Comparison of ENCODE assay signal across 26 cellular contexts in genomic region chr2:218585541-218585940, GRCh38.
"Had no signal": no experiment of that assay in that cellular context is flagged by ENCODE, and none has a peak within 500 bp of the region (broad histone marks: within the 10 kb centered on the region; RNA-seq: fewer than 3 reads in every experiment).

No MANE protein-coding gene starts in this region.

- H3K4me1 ChIP-seq: suprapubic skin, testis, tibial artery, tibial nerve, transverse colon, upper lobe of left lung, upper lobe of right lung, uterus, vagina had no signal

- H3K27me3 Mint-ChIP-seq: stimulated activated memory B cell treated with anti-CD40 and anti-IgM and Interleukin-4, amounts not matched to agents 10 μg/mL and 1 μg/mL and 100 μg/mL, for 72 hours; stimulated activated naive B cell treated with anti-CD40 and anti-IgM and Interleukin-4, amounts not matched to agents 10 μg/mL and 1 μg/mL and 100 μg/mL, for 72 hours; stimulated activated naive CD8-positive, alpha-beta T cell treated with anti-CD3 and anti-CD28 coated beads, Interleukin-15, amount 100 ng/mL, for 72 hours; stimulated activated naive CD8-positive, alpha-beta T cell treated with anti-CD3 and anti-CD28 coated beads, Interleukin-15, Interleukin-2, amounts not matched to agents 100 ng/mL and 50 ng/mL, for 24 hours; type B pancreatic cell had no signal

- DNase-seq: stimulated activated CD4-positive, alpha-beta T cell treated with anti-CD3 and anti-CD28 coated beads, Interleukin-2, amount 100 ng/mL, for 48 hours; stimulated activated CD4-positive, alpha-beta T cell treated with anti-CD3 and anti-CD28 coated beads, Interleukin-4, amount 100 ng/mL, for 1 hour; stimulated activated CD4-positive, alpha-beta T cell treated with anti-CD3 and anti-CD28 coated beads, Interleukin-4, amount 100 ng/mL, for 24 hours; stimulated activated CD4-positive, alpha-beta T cell treated with anti-CD3 and anti-CD28 coated beads, Interleukin-4, amount 100 ng/mL, for 4 hours; stimulated activated CD8-positive, alpha-beta memory T cell treated with anti-CD3 and anti-CD28 coated beads, Interleukin-4, amount 100 ng/mL, for 48 hours; stimulated activated naive B cell treated with anti-CD40 and anti-IgM and Interleukin-4, amounts not matched to agents 10 μg/mL and 1 μg/mL and 100 μg/mL, for 72 hours; stimulated activated naive CD4-positive, alpha-beta T cell; stimulated activated naive CD4-positive, alpha-beta T cell treated with Interleukin-2 at 50 U/mL for 16 hours; stimulated activated naive CD8-positive, alpha-beta T cell treated with anti-CD3 and anti-CD28 coated beads, Interleukin-15, amount 100 ng/mL, for 72 hours; stimulated activated naive CD8-positive, alpha-beta T cell treated with anti-CD3 and anti-CD28 coated beads, Interleukin-15, Interleukin-2, amounts not matched to agents 100 U/mL and 50 U/mL, for 24 hours; stomach; substantia nigra; testis; tibial artery; transverse colon; upper lobe of left lung; upper lobe of right lung; uterus had no signal

- H3K4me1 Mint-ChIP-seq: stimulated activated effector memory CD8-positive, alpha-beta T cell treated with anti-CD3 and anti-CD28 coated beads, Interleukin-12 subunit alpha, Interleukin-12 subunit beta, amount 100 ng/mL, for 72 hours; stimulated activated memory B cell treated with anti-CD40 and anti-IgM and Interleukin-4, amounts not matched to agents 10 μg/mL and 1 μg/mL and 100 μg/mL, for 72 hours had no signal

- H3K27ac ChIP-seq: stomach, suprapubic skin, testis, thoracic aorta, tibial artery, tibial nerve, transverse colon, upper lobe of left lung, upper lobe of right lung, uterus, vagina had no signal

- H3K9me3 ChIP-seq: stomach, suprapubic skin, testis, thoracic aorta, tibial artery, tibial nerve, transverse colon, upper lobe of left lung, upper lobe of right lung, uterus, vagina had no signal

- H3K4me3 Mint-ChIP-seq: stimulated activated effector memory CD8-positive, alpha-beta T cell treated with anti-CD3 and anti-CD28 coated beads, Interleukin-12 subunit alpha, Interleukin-12 subunit beta, amount 100 ng/mL, for 72 hours; stimulated activated memory B cell treated with anti-CD40 and anti-IgM and Interleukin-4, amounts not matched to agents 10 μg/mL and 1 μg/mL and 100 μg/mL, for 72 hours; stimulated activated naive B cell treated with anti-CD40 and anti-IgM and Interleukin-4, amounts not matched to agents 10 μg/mL and 1 μg/mL and 100 μg/mL, for 72 hours; stimulated activated naive CD8-positive, alpha-beta T cell treated with anti-CD3 and anti-CD28 coated beads, Interleukin-15, amount 100 ng/mL, for 72 hours; stimulated activated naive CD8-positive, alpha-beta T cell treated with anti-CD3 and anti-CD28 coated beads, Interleukin-15, Interleukin-2, amounts not matched to agents 100 ng/mL and 50 ng/mL, for 24 hours; type B pancreatic cell had no signal

- H3K9me3 Mint-ChIP-seq: stimulated activated effector memory CD8-positive, alpha-beta T cell treated with anti-CD3 and anti-CD28 coated beads, Interleukin-12 subunit alpha, Interleukin-12 subunit beta, amount 100 ng/mL, for 72 hours; stimulated activated memory B cell treated with anti-CD40 and anti-IgM and Interleukin-4, amounts not matched to agents 10 μg/mL and 1 μg/mL and 100 μg/mL, for 72 hours; stimulated activated naive B cell treated with anti-CD40 and anti-IgM and Interleukin-4, amounts not matched to agents 10 μg/mL and 1 μg/mL and 100 μg/mL, for 72 hours; stimulated activated naive CD8-positive, alpha-beta T cell treated with anti-CD3 and anti-CD28 coated beads, Interleukin-15, amount 100 ng/mL, for 72 hours; stimulated activated naive CD8-positive, alpha-beta T cell treated with anti-CD3 and anti-CD28 coated beads, Interleukin-15, Interleukin-2, amounts not matched to agents 100 ng/mL and 50 ng/mL, for 24 hours; type B pancreatic cell had no signal

- H3K27me3 ChIP-seq: stomach, suprapubic skin, testis, tibial artery, tibial nerve, transverse colon, upper lobe of left lung, upper lobe of right lung, uterus, vagina had no signal

- H3K36me3 ChIP-seq: uterus had no signal

- H3K27ac Mint-ChIP-seq: stimulated activated effector memory CD8-positive, alpha-beta T cell treated with anti-CD3 and anti-CD28 coated beads, Interleukin-12 subunit alpha, Interleukin-12 subunit beta, amount 100 ng/mL, for 72 hours; stimulated activated memory B cell treated with anti-CD40 and anti-IgM and Interleukin-4, amounts not matched to agents 10 μg/mL and 1 μg/mL and 100 μg/mL, for 72 hours; stimulated activated naive CD8-positive, alpha-beta T cell treated with anti-CD3 and anti-CD28 coated beads, Interleukin-15, Interleukin-2, amounts not matched to agents 100 ng/mL and 50 ng/mL, for 24 hours; type B pancreatic cell had no signal

- H3K4me3 ChIP-seq: stomach, suprapubic skin, testis, thoracic aorta, tibial artery, tibial nerve, transverse colon, upper lobe of left lung, upper lobe of right lung, uterus, vagina had no signal
